ENCODE assay signal across 12 cellular contexts in genomic region chr15:71335591-71335990, GRCh38.
"Had no signal": no experiment of that assay in that cellular context is flagged by ENCODE, and none has a peak within 500 bp of the region (broad histone marks: within the 10 kb centered on the region; RNA-seq: fewer than 3 reads in every experiment).

No MANE protein-coding gene starts in this region.

- H3K27ac ChIP-seq: psoas muscle, spleen, upper lobe of right lung had no signal

- DNase-seq: activated CD4-positive, alpha-beta T cell treated with anti-CD3 and anti-CD28 coated beads, Interleukin-2, amount 10 ng/mL, durations not matched to agents 7 days and 5 days; activated CD8-positive, alpha-beta memory T cell treated with anti-CD3 and anti-CD28 coated beads, Interleukin-2, amount 50 U/mL, for 48 hours; activated naive CD8-positive, alpha-beta T cell treated with anti-CD3 and anti-CD28 coated beads for 36 hours; dermis blood vessel endothelial cell; hippocampal formation; psoas muscle; spleen; SW 1271; upper lobe of right lung had no signal

- H3K9me3 ChIP-seq: psoas muscle, spleen, upper lobe of right lung had no signal

- H3K4me3 Mint-ChIP-seq: activated CD4-positive, alpha-beta T cell treated with anti-CD3 and anti-CD28 coated beads, Interleukin-2, amount 10 ng/mL, durations not matched to agents 7 days and 5 days; activated naive CD8-positive, alpha-beta T cell treated with anti-CD3 and anti-CD28 coated beads for 36 hours; neural crest cell; stimulated activated naive CD8-positive, alpha-beta T cell treated with anti-CD3 and anti-CD28 coated beads, Interleukin-15, Interleukin-2, amounts not matched to agents 100 ng/mL and 50 ng/mL, for 24 hours; T-helper 2 cell treated with Interferon-gamma antibody and Interleukin-4, amounts not matched to agents 5 μg/mL and 100 μg/mL, for 36 hours had no signal

- H3K4me1 Mint-ChIP-seq: activated naive CD8-positive, alpha-beta T cell treated with anti-CD3 and anti-CD28 coated beads for 36 hours had no signal

- H3K27me3 Mint-ChIP-seq: activated naive CD8-positive, alpha-beta T cell treated with anti-CD3 and anti-CD28 coated beads for 36 hours; stimulated activated naive CD8-positive, alpha-beta T cell treated with anti-CD3 and anti-CD28 coated beads, Interleukin-15, Interleukin-2, amounts not matched to agents 100 ng/mL and 50 ng/mL, for 24 hours had no signal

- H3K4me3 ChIP-seq: psoas muscle, spleen, upper lobe of right lung had no signal

- H3K36me3 Mint-ChIP-seq: activated naive CD8-positive, alpha-beta T cell treated with anti-CD3 and anti-CD28 coated beads for 36 hours had no signal

- ATAC-seq: psoas muscle, upper lobe of right lung had no signal

- H3K36me3 ChIP-seq: spleen, upper lobe of right lung had no signal

- H3K27me3 ChIP-seq: spleen, upper lobe of right lung had no signal

- H3K4me1 ChIP-seq: spleen had no signal

- H3K27ac Mint-ChIP-seq: activated CD4-positive, alpha-beta T cell treated with anti-CD3 and anti-CD28 coated beads, Interleukin-2, amount 10 ng/mL, durations not matched to agents 7 days and 5 days; activated naive CD8-positive, alpha-beta T cell treated with anti-CD3 and anti-CD28 coated beads for 36 hours; stimulated activated naive CD8-positive, alpha-beta T cell treated with anti-CD3 and anti-CD28 coated beads, Interleukin-15, Interleukin-2, amounts not matched to agents 100 ng/mL and 50 ng/mL, for 24 hours; T-helper 2 cell treated with Interferon-gamma antibody and Interleukin-4, amounts not matched to agents 5 μg/mL and 100 μg/mL, for 36 hours had no signal

- H3K9me3 Mint-ChIP-seq: activated CD4-positive, alpha-beta T cell treated with anti-CD3 and anti-CD28 coated beads, Interleukin-2, amount 10 ng/mL, durations not matched to agents 7 days and 5 days; activated naive CD8-positive, alpha-beta T cell treated with anti-CD3 and anti-CD28 coated beads for 36 hours; neural crest cell; stimulated activated naive CD8-positive, alpha-beta T cell treated with anti-CD3 and anti-CD28 coated beads, Interleukin-15, Interleukin-2, amounts not matched to agents 100 ng/mL and 50 ng/mL, for 24 hours; T-helper 2 cell treated with Interferon-gamma antibody and Interleukin-4, amounts not matched to agents 5 μg/mL and 100 μg/mL, for 36 hours had no signal
